Comparison of ENCODE assay signal across 22 cellular contexts in the genomic region with DNA sequence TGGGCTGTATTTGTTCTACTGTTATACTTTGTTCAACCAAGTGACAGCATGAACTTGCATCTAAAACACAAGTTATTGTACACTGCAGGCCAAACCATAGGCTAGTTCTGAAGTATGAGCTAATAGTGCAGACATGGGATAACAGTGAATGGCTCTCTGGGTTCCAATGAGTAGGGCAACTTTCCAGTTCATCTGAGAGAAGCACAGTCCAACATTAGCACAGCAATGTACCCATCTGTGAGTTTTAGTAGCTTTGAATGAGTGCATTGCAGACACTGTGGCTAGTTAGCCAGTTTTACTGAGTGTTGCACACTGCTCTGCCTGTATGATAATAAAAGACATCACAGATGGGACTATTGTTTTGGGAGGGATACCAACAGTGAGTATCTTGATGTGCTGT. TPM values are rescaled to one million over a fixed set of nuclear protein-coding genes. Genes with fewer than 3 reads are reported as not detected.
A peak's percentile ranks its signal among the peaks of the same experiment; 100 is the strongest.
DNase-seq lines count a peak whose midpoint lies in the region; ATAC-seq and TF ChIP-seq lines count a peak whose summit lies in the region.
"Had no signal": no experiment of that assay in that cellular context is flagged by ENCODE, and none has a peak within 500 bp of the region (broad histone marks: within the 10 kb centered on the region; RNA-seq: fewer than 3 reads in every experiment).

No MANE protein-coding gene starts in this region.

- POLR2A ChIA-PET in activated CD8-positive, alpha-beta T cell treated with anti-CD3 and anti-CD28 coated beads for 36 hours (lab: Charles Lee): no interaction called here
- POLR2A ChIA-PET in RWPE1 (lab: Yijun Ruan, JAX; ENCODE audit: low non-redundant PET): no interaction called here

- H3K36me3 Mint-ChIP-seq in activated CD8-positive, alpha-beta T cell treated with anti-CD3 and anti-CD28 coated beads for 36 hours (ENCODE audit: low read depth): no peaks in the 10 kb centered on the region
- H3K36me3 Mint-ChIP-seq: CD4-positive, alpha-beta memory T cell had no signal

- no peaks in the 10 kb centered on the region for H3K9me3 Mint-ChIP-seq in activated CD8-positive, alpha-beta T cell treated with anti-CD3 and anti-CD28 coated beads for 36 hours

- H3K27ac ChIP-seq in RWPE1: no peak overlapping the region
- H3K27ac ChIP-seq: A549 had no signal

- CTCF ChIA-PET in activated CD8-positive, alpha-beta T cell treated with anti-CD3 and anti-CD28 coated beads for 36 hours (lab: Charles Lee): no interaction called here
- CTCF ChIA-PET in RWPE1 (lab: Yijun Ruan, JAX): no interaction called here

- H3K27ac Mint-ChIP-seq in activated CD8-positive, alpha-beta T cell treated with anti-CD3 and anti-CD28 coated beads for 36 hours: no peak overlapping the region
- H3K27ac Mint-ChIP-seq: CD4-positive, alpha-beta memory T cell; HFFc6 had no signal

- ATAC-seq in activated CD8-positive, alpha-beta T cell treated with anti-CD3 and anti-CD28 coated beads for 36 hours: no peak
- ATAC-seq: A549 had no signal

- DNase-seq in NCI-H446 (lab: John Stamatoyannopoulos, UW): peak; percentile 26 to 80
- peak; percentile 76 for DNase-seq in globus pallidus (ENCODE audit: low spot score)
- peak; percentile 28 for DNase-seq in midbrain (lab: John Stamatoyannopoulos, UW)
- peak; percentile 65 for DNase-seq in putamen (ENCODE audit: low spot score)
- DNase-seq in NCI-H2107 treated with DMSO at 0.1 percent for 48 hours (lab: John Stamatoyannopoulos, UW; ENCODE audit: unreplicated experiment): no peak
- no peak for DNase-seq in activated CD8-positive, alpha-beta T cell treated with anti-CD3 and anti-CD28 coated beads for 36 hours
- DNase-seq in glomerular visceral epithelial cell (ENCODE audit: extremely low spot score): no peak
- DNase-seq in RWPE1 (ENCODE audit: low spot score): no peak
- DNase-seq: 8988T; ACHN; AML-193; C1 segment of cervical spinal cord; Calu3; CD4-positive, alpha-beta memory T cell; COR-L47; DMS53; DMS79 treated with DMSO at 0.1 percent for 48 hours; GF-D8; GOT3; HFFc6 had no signal

- intact Hi-C loops in activated CD8-positive, alpha-beta T cell treated with anti-CD3 and anti-CD28 coated beads for 36 hours (cut with micrococcal nuclease): no loop called here

- no peaks in the 10 kb centered on the region for H3K27me3 Mint-ChIP-seq in activated CD8-positive, alpha-beta T cell treated with anti-CD3 and anti-CD28 coated beads for 36 hours
- H3K27me3 Mint-ChIP-seq: CD4-positive, alpha-beta memory T cell had no signal

- H3K4me3 Mint-ChIP-seq in activated CD8-positive, alpha-beta T cell treated with anti-CD3 and anti-CD28 coated beads for 36 hours: no peak overlapping the region
- H3K4me3 Mint-ChIP-seq: CD4-positive, alpha-beta memory T cell; HFFc6 had no signal

- no peak for TF ChIP-seq CTCF in activated CD8-positive, alpha-beta T cell treated with anti-CD3 and anti-CD28 coated beads for 36 hours (IDR thresholded peaks at IDR 0.05)
- TF ChIP-seq CTCF in RWPE1 (conservative IDR thresholded peaks at IDR 0.05; ENCODE audit: low read depth): no peak

- no peaks in the 10 kb centered on the region for H3K4me1 Mint-ChIP-seq in activated CD8-positive, alpha-beta T cell treated with anti-CD3 and anti-CD28 coated beads for 36 hours (ENCODE audit: low read depth)
- H3K4me1 Mint-ChIP-seq: CD4-positive, alpha-beta memory T cell had no signal

RNA-seq across cellular contexts. Expression of a gene that starts 56.5 kb away (rescaled TPM):
- total RNA-seq in activated CD8-positive, alpha-beta T cell treated with anti-CD3 and anti-CD28 coated beads for 36 hours: not detected
- total RNA-seq: CD4-positive, alpha-beta memory T cell; G401; HFFc6 had no signal

Comparison
In these comparisons a context has a peak if more than half of its experiments do, and no peak if none do; other contexts are left out.
1. DNase-seq: peak in NCI-H446 (2 of 2), globus pallidus (single experiment), midbrain (single experiment) and putamen (single experiment); none in NCI-H2107 treated with DMSO at 0.1 percent for 48 hours (single experiment), activated CD8-positive, alpha-beta T cell treated with anti-CD3 and anti-CD28 coated beads for 36 hours (single experiment), glomerular visceral epithelial cell (single experiment) and RWPE1 (single experiment).